In genomic region chr16:4393243-4393606, GRCh38 we compare ENCODE assay signal across 11 cellular contexts. TPM values are rescaled to one million over a fixed set of nuclear protein-coding genes. Genes with fewer than 3 reads are reported as not detected.
DNase-seq lines count a peak whose midpoint lies in the region; ATAC-seq and TF ChIP-seq lines count a peak whose summit lies in the region.
"Had no signal": no experiment of that assay in that cellular context is flagged by ENCODE, and none has a peak within 500 bp of the region (broad histone marks: within the 10 kb centered on the region; RNA-seq: fewer than 3 reads in every experiment).

No MANE protein-coding gene starts in this region.

- H3K4me1 Mint-ChIP-seq in progenitor cell of endocrine pancreas (ENCODE audit: low read depth): peaks cover 10% of the 10 kb centered on the region

- CTCF ChIA-PET in SK-N-SH (lab: Yijun Ruan, JAX) (interaction anchor here (0.6 to 32.1 kb wide), 15 partner anchors 9 to 410 kb away, joined by 3 to 558 read pairs (median 6); no protein-coding TSS in a partner anchor), OCI-LY7 (lab: Charles Lee; ENCODE audit: unreplicated experiment) (interaction anchor here (0.5 kb wide), 1 partner anchor 110 kb away, joined by 5 read pairs; no protein-coding TSS in a partner anchor)

- no peak overlapping the region for H3K4me3 ChIP-seq in BLaER1
- H3K4me3 ChIP-seq in SK-N-SH (ENCODE audit: low read depth in 2 of 2, low read length in 1 of 2): no peak overlapping the region
- H3K4me3 ChIP-seq in heart right ventricle: no peak overlapping the region
- no peak overlapping the region for H3K4me3 ChIP-seq in OCI-LY7 (ENCODE audit: low read depth, low read length, poor library complexity, severe bottlenecking)
- H3K4me3 ChIP-seq in lower leg skin (ENCODE audit: low read depth, poor library complexity, severe bottlenecking): no peak overlapping the region
- H3K4me3 ChIP-seq in colonic mucosa: no peak overlapping the region

- no peak for ATAC-seq in heart right ventricle

- no peaks in the 10 kb centered on the region for H3K9me3 Mint-ChIP-seq in progenitor cell of endocrine pancreas (ENCODE audit: low read depth)
- H3K9me3 Mint-ChIP-seq: activated T-helper 1 cell treated with anti-CD3 and anti-CD28 coated beads, Interleukin-12 subunit alpha, Interleukin-12 subunit beta, Interleukin-2, Interleukin-4 antibody, amounts not matched to agents 30 ng/mL and 10 ng/mL and 1 ng/mL, durations not matched to agents 14 hours and 24 hours and 36 hours; dendritic cell treated with granulocyte-macrophage colony-stimulating factor and Interleukin-4, amounts not matched to agents 40 ng/mL and 50 ng/mL, for 4 days had no signal

- 77% methylated on average over 5 of the region's 6 CpGs for WGBS in SK-N-SH (ENCODE audit: low lambda C conversion rate)
- WGBS in heart right ventricle, 2 donors: 71 to 80% methylated on average over 6 of the region's 6 CpGs
- whole genome bisulfite sequencing in lower leg skin, 2 donors: 56 to 81% methylated on average over 5 to 6 of the region's 6 CpGs

- H3K4me1 ChIP-seq in BLaER1 (peaks cover 76% of the 10 kb centered on the region), SK-N-SH (ENCODE audit: control insufficient read depth in 1 of 2, insufficient read depth in 2 of 2, low read depth in 1 of 2, low read length in 1 of 2) (peaks cover 21 to 51% of the 10 kb centered on the region in 2 experiments; a peak in 3 of 4 replicates), heart right ventricle (peaks cover 0 to 46% (median 24%) of the 10 kb centered on the region in 9 donors), OCI-LY7 (ENCODE audit: insufficient read depth, low read length, poor library complexity, severe bottlenecking) (peaks cover 7% of the 10 kb centered on the region), colonic mucosa (no peaks in the 10 kb centered on the region)

- no peak for TF ChIP-seq RAD21 in SK-N-SH (IDR thresholded peaks at IDR 0.05; ENCODE audit: low read length)

- intact Hi-C loops in heart right ventricle (cut with DNase I): no loop called here
- intact Hi-C loops in OCI-LY7 (cut with micrococcal nuclease; ENCODE audit: unreplicated experiment): no loop called here
- intact Hi-C loops in lower leg skin (cut with DNase I; ENCODE audit: low total_unique reads): loop anchor here (10.0 kb wide), 1 partner anchor 188 kb away; no protein-coding TSS in a partner anchor
- intact Hi-C loops in colonic mucosa (cut with DNase I): no loop called here

- H3K9me3 ChIP-seq in BLaER1 (no peaks in the 10 kb centered on the region), SK-N-SH (no peaks in the 10 kb centered on the region), heart right ventricle (no peaks in the 10 kb centered on the region), OCI-LY7 (ENCODE audit: low read length) (no peaks in the 10 kb centered on the region), colonic mucosa (no peaks in the 10 kb centered on the region)

- TF ChIP-seq CTCF in SK-N-SH (IDR thresholded peaks at IDR 0.05) (no peak), heart right ventricle (IDR thresholded peaks at IDR 0.05) (no peak), progenitor cell of endocrine pancreas (IDR thresholded peaks at IDR 0.05; ENCODE audit: unreplicated experiment) (no peak), OCI-LY7 (conservative IDR thresholded peaks at IDR 0.05; ENCODE audit: low read length) (no peak), lower leg skin (IDR thresholded peaks at IDR 0.05) (no peak), colonic mucosa (IDR thresholded peaks at IDR 0.05) (no peak)

- H3K36me3 Mint-ChIP-seq in progenitor cell of endocrine pancreas (ENCODE audit: insufficient read depth): no peaks in the 10 kb centered on the region

- H3K4me2 ChIP-seq in BLaER1: no peak overlapping the region
- H3K4me2 ChIP-seq in SK-N-SH: peak overlapping the region; percentile 79
- H3K4me2 ChIP-seq in OCI-LY7 (ENCODE audit: low read length): no peak overlapping the region

- H3K36me3 ChIP-seq in BLaER1 (peaks cover 91% of the 10 kb centered on the region), SK-N-SH (replicated peaks in 1 of 2; ENCODE audit: control insufficient read depth in 1 of 2, insufficient read depth in 2 of 2, low read length in 1 of 2) (peaks cover 0 to under 1% of the 10 kb centered on the region in 2 experiments), heart right ventricle (peaks cover 0 to 94% (median 7%) of the 10 kb centered on the region in 9 donors), OCI-LY7 (ENCODE audit: insufficient read depth, low read length) (peaks cover 77% of the 10 kb centered on the region), colonic mucosa (no peaks in the 10 kb centered on the region)

- H3K27me3 ChIP-seq in BLaER1: no peaks in the 10 kb centered on the region
- no peaks in the 10 kb centered on the region for H3K27me3 ChIP-seq in SK-N-SH (ENCODE audit: insufficient read depth)
- no peaks in the 10 kb centered on the region for H3K27me3 ChIP-seq in heart right ventricle
- H3K27me3 ChIP-seq in colonic mucosa: no peaks in the 10 kb centered on the region

- no peak for TF ChIP-seq EP300 in SK-N-SH (IDR thresholded peaks at IDR 0.05; ENCODE audit: borderline replicate concordance in 1 of 2, low read depth in 1 of 2, low read length in 1 of 2)

- H3K27ac ChIP-seq in BLaER1: peak overlapping the region; percentile 14; the same call in 1 of the 2 replicates
- H3K27ac ChIP-seq in SK-N-SH (ENCODE audit: low read depth in 2 of 2, low read length in 1 of 2): peak overlapping the region; percentile 72 to 97
- H3K27ac ChIP-seq in heart right ventricle: peak overlapping the region in 8 of 10 donors; percentile 3 to 69 (median 56)
- no peak overlapping the region for H3K27ac ChIP-seq in OCI-LY7 (ENCODE audit: low read depth, low read length, poor library complexity, severe bottlenecking)
- H3K27ac ChIP-seq in colonic mucosa: no peak overlapping the region

- H4K20me1 ChIP-seq in BLaER1: peaks cover 86% of the 10 kb centered on the region
- H4K20me1 ChIP-seq in SK-N-SH (ENCODE audit: insufficient read depth): no peaks in the 10 kb centered on the region
- no peaks in the 10 kb centered on the region for H4K20me1 ChIP-seq in OCI-LY7 (ENCODE audit: insufficient read depth, low read length)

- BruUV-seq in OCI-LY7 (replicated peaks; lab: Mats Ljungman, UMichigan): no TSS peak

- no peak overlapping the region for H2AFZ ChIP-seq in SK-N-SH (ENCODE audit: low read depth)
- no peak overlapping the region for H2AFZ ChIP-seq in OCI-LY7 (ENCODE audit: low read length)

- POLR2A ChIA-PET in SK-N-SH (lab: Yijun Ruan, JAX): interaction anchor here (1.0 to 2.7 kb wide), 11 partner anchors 10 to 65 kb away, joined by 3 to 28 read pairs (median 7); partner anchors contain the start of genes CORO7, PAM16 and VASN
- POLR2A ChIA-PET in OCI-LY7 (lab: Charles Lee): no interaction called here

- H3K27ac Mint-ChIP-seq in progenitor cell of endocrine pancreas: peak overlapping the region; percentile 5
- H3K27ac Mint-ChIP-seq: activated T-helper 1 cell treated with anti-CD3 and anti-CD28 coated beads, Interleukin-12 subunit alpha, Interleukin-12 subunit beta, Interleukin-2, Interleukin-4 antibody, amounts not matched to agents 30 ng/mL and 10 ng/mL and 1 ng/mL, durations not matched to agents 14 hours and 24 hours and 36 hours; dendritic cell treated with granulocyte-macrophage colony-stimulating factor and Interleukin-4, amounts not matched to agents 40 ng/mL and 50 ng/mL, for 4 days had no signal

- no peak overlapping the region for H3K4me3 Mint-ChIP-seq in progenitor cell of endocrine pancreas (ENCODE audit: low read depth)
- H3K4me3 Mint-ChIP-seq: activated T-helper 1 cell treated with anti-CD3 and anti-CD28 coated beads, Interleukin-12 subunit alpha, Interleukin-12 subunit beta, Interleukin-2, Interleukin-4 antibody, amounts not matched to agents 30 ng/mL and 10 ng/mL and 1 ng/mL, durations not matched to agents 14 hours and 24 hours and 36 hours; dendritic cell treated with granulocyte-macrophage colony-stimulating factor and Interleukin-4, amounts not matched to agents 40 ng/mL and 50 ng/mL, for 4 days had no signal

- DNase-seq in SK-N-SH: no peak
- no peak for DNase-seq in heart right ventricle
- no peak for DNase-seq in progenitor cell of endocrine pancreas (ENCODE audit: low spot score, unreplicated experiment)
- no peak for DNase-seq in OCI-M1 (lab: John Stamatoyannopoulos, UW)
- DNase-seq in OCI-LY7 (ENCODE audit: low spot score): no peak
- no peak for DNase-seq in lower leg skin (ENCODE audit: low spot score in 2 of 2)
- DNase-seq in colonic mucosa: no peak
- DNase-seq: kidney glomerular epithelial cell had no signal

- TF ChIP-seq POLR2A in lower leg skin (IDR thresholded peaks at IDR 0.05): no peak

- H3F3A ChIP-seq in SK-N-SH (replicated peaks; ENCODE audit: insufficient read depth): peaks cover 4% of the 10 kb centered on the region

- no peaks in the 10 kb centered on the region for H3K27me3 Mint-ChIP-seq in progenitor cell of endocrine pancreas
- H3K27me3 Mint-ChIP-seq: dendritic cell treated with granulocyte-macrophage colony-stimulating factor and Interleukin-4, amounts not matched to agents 40 ng/mL and 50 ng/mL, for 4 days had no signal

- H3K9me2 ChIP-seq in SK-N-SH: no peaks in the 10 kb centered on the region
- no peaks in the 10 kb centered on the region for H3K9me2 ChIP-seq in OCI-LY7 (ENCODE audit: insufficient read depth, low read length)

- H3K9ac ChIP-seq in BLaER1 (no peak overlapping the region), SK-N-SH (no peak overlapping the region; the same call in 1 of the 2 replicates), colonic mucosa (ENCODE audit: low read depth in 2 of 2, low read length in 2 of 2) (peak overlapping the region in 1 of 2 donors; percentile 19)

- no peaks in the 10 kb centered on the region for H3K79me2 ChIP-seq in SK-N-SH (ENCODE audit: insufficient read depth)
- no peaks in the 10 kb centered on the region for H3K79me2 ChIP-seq in OCI-LY7 (ENCODE audit: insufficient read depth, low read depth, low read length)

RNA-seq across cellular contexts. Expression of gene VASN, which starts 21.6 kb away (rescaled TPM):
- polyA plus RNA-seq in SK-N-SH (2012; rRNA removed) (11.4 and 37.4 TPM in 2 replicates), heart right ventricle (10 to 100 TPM in 1 of 2 donors, 1 to 10 TPM in 1; 7.7 to 27.9 TPM)
- 14.5 and 28.9 TPM in 2 replicates for polyA plus RNA-seq in SK-N-SH (2012; cell fraction: cytosol; rRNA removed)
- polyA plus RNA-seq in SK-N-SH (2012; cell fraction: nucleus; rRNA removed): 42.9 and 52.9 TPM in 2 replicates
- total RNA-seq in heart right ventricle (10 to 100 TPM in 1 of 10 donors, 1 to 10 TPM in 9; 3.1 to 14.7 (median 5.8) TPM), progenitor cell of endocrine pancreas (3.8 and 4.0 TPM in 2 replicates), OCI-LY7 (2022) (not detected in 2 replicates), lower leg skin (10 to 100 TPM; 35.6 to 52.8 (median 46.7) TPM), colonic mucosa (1 to 10 TPM; 2.7 to 4.1 TPM)
- total RNA-seq in OCI-LY7 (2014; rRNA removed; shearing (Covaris generic)): not detected in 2 replicates

RNA-seq across cellular contexts. Expression of gene CORO7, which starts 23.2 kb away (rescaled TPM):
- polyA plus RNA-seq in SK-N-SH (2012; rRNA removed) (21.9 and 25.8 TPM in 2 replicates), heart right ventricle (10 to 100 TPM; 11.9 to 17.0 TPM)
- 6.6 and 7.3 TPM in 2 replicates for polyA plus RNA-seq in SK-N-SH (2012; cell fraction: cytosol; rRNA removed)
- 166 and 305 TPM in 2 replicates for polyA plus RNA-seq in SK-N-SH (2012; cell fraction: nucleus; rRNA removed)
- total RNA-seq in heart right ventricle (10 to 100 TPM in 5 of 10 donors, 1 to 10 TPM in 5; 6.5 to 21.8 (median 10.1) TPM), progenitor cell of endocrine pancreas (25.7 and 35.2 TPM in 2 replicates), OCI-LY7 (2022) (112 and 115 TPM in 2 replicates), lower leg skin (10 to 100 TPM; 18.4 to 39.0 (median 22.7) TPM), colonic mucosa (10 to 100 TPM; 37.2 to 55.9 TPM)
- total RNA-seq in OCI-LY7 (2014; rRNA removed; shearing (Covaris generic)): 64.0 and 77.2 TPM in 2 replicates

RNA-seq across cellular contexts. Expression of gene DNAJA3, which starts 32.4 kb away (rescaled TPM):
- polyA plus RNA-seq in SK-N-SH (2012; rRNA removed) (48.7 and 52.6 TPM in 2 replicates), heart right ventricle (10 to 100 TPM; 29.0 to 52.1 TPM)
- polyA plus RNA-seq in SK-N-SH (2012; cell fraction: cytosol; rRNA removed): 34.6 and 46.2 TPM in 2 replicates
- polyA plus RNA-seq in SK-N-SH (2012; cell fraction: nucleus; rRNA removed): 88.0 and 107 TPM in 2 replicates
- total RNA-seq in heart right ventricle (10 to 100 TPM; 51.4 to 76.7 (median 72.5) TPM), progenitor cell of endocrine pancreas (38.8 and 42.3 TPM in 2 replicates), OCI-LY7 (2022) (89.7 and 94.3 TPM in 2 replicates), lower leg skin (10 to 100 TPM; 37.4 to 44.1 (median 40.8) TPM), colonic mucosa (10 to 100 TPM; 48.3 to 76.1 TPM)
- 89.8 and 94.5 TPM in 2 replicates for total RNA-seq in OCI-LY7 (2014; rRNA removed; shearing (Covaris generic))

RNA-seq across cellular contexts. Expression of gene PAM16, which starts 42.1 kb away (rescaled TPM):
- polyA plus RNA-seq in SK-N-SH (2012; rRNA removed) (96.3 and 96.4 TPM in 2 replicates), heart right ventricle (100 to 1,000 TPM; 136 to 288 TPM)
- 52.4 and 75.8 TPM in 2 replicates for polyA plus RNA-seq in SK-N-SH (2012; cell fraction: cytosol; rRNA removed)
- 95.5 and 121 TPM in 2 replicates for polyA plus RNA-seq in SK-N-SH (2012; cell fraction: nucleus; rRNA removed)
- total RNA-seq in heart right ventricle (10 to 100 TPM; 44.2 to 75.0 (median 55.6) TPM), progenitor cell of endocrine pancreas (33.5 and 36.7 TPM in 2 replicates), OCI-LY7 (2022) (77.4 and 82.4 TPM in 2 replicates), lower leg skin (10 to 100 TPM; 26.2 to 64.5 (median 40.9) TPM), colonic mucosa (10 to 100 TPM; 28.2 to 43.6 TPM)
- 80.6 and 92.1 TPM in 2 replicates for total RNA-seq in OCI-LY7 (2014; rRNA removed; shearing (Covaris generic))

Comparison
In these comparisons a context has a peak if more than half of its experiments do, and no peak if none do; other contexts are left out.
1. H3K27ac ChIP-seq: peak in BLaER1 (single experiment), SK-N-SH (2 of 2) and heart right ventricle (8 of 10); none in OCI-LY7 (single experiment) and colonic mucosa (single experiment).